Comparison of ENCODE assay signal across 8 cellular contexts in the genomic region with DNA sequence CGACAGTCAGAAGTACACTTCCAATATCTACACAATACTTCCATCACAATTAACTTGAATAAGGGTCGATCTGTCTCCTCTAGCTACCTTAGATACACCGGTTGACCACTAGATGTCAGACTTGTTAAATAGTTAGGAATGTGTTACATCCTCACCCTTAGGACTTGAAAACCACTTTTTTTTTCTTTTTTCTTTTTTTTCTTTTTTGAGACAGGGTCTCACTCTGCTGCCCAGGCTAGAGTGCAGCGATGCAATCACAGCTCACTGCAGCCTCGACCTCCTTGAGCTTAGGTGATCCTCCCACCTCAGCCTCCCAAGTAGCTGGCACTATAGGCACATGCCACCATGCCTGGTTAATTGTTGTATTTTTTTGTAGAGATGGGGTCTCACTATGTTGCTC.
DNase-seq lines count a peak whose midpoint lies in the region; ATAC-seq and FAIRE-seq lines count a peak whose summit lies in the region.

No MANE protein-coding gene starts in this region.

- H2AFZ ChIP-seq in ACC112 (ENCODE audit: low read length, unreplicated experiment), result peak overlapping the region; percentile 32

- H3K4me1 Mint-ChIP-seq in T-helper 17 cell, result peaks cover 3% of the 10 kb centered on the region

- peak; percentile 91 for ATAC-seq in GM18499 (IDR thresholded peaks at IDR 0.05; ENCODE audit: insufficient read depth, unreplicated experiment)
- peak; percentile 86 for ATAC-seq in HG02798 (IDR thresholded peaks at IDR 0.05; ENCODE audit: poor library complexity, unreplicated experiment)
- peak; percentile 47 for ATAC-seq in T-helper 17 cell

- no peak for FAIRE-seq in frontal cortex (lab: Jason Lieb, UNC)

- H3K27me3 ChIP-seq in ACC112 (ENCODE audit: insufficient read depth, low read length), result no peaks in the 10 kb centered on the region

- no peak overlapping the region for H3K27ac Mint-ChIP-seq in T-helper 17 cell

- no peak overlapping the region for H3K4me3 Mint-ChIP-seq in T-helper 17 cell

- H3K4me3 ChIP-seq in ACC112 (ENCODE audit: low read depth, low read length) (no peak overlapping the region), skeletal muscle cell (ENCODE audit: low read depth, low read length) (no peak overlapping the region)

- no peak overlapping the region for H3K27ac ChIP-seq in ACC112 (ENCODE audit: low read depth, low read length)

- H3K79me2 ChIP-seq in ACC112 (ENCODE audit: control insufficient read depth, insufficient read depth, low read length, unreplicated experiment), result no peaks in the 10 kb centered on the region

- peaks cover 2% of the 10 kb centered on the region for H3K36me3 Mint-ChIP-seq in T-helper 17 cell (ENCODE audit: low read depth)

- peak; percentile 15 for DNase-seq in NCI-H1105 (lab: John Stamatoyannopoulos, UW)
- no peak for DNase-seq in T-helper 17 cell
- DNase-seq in frontal cortex (ENCODE audit: low spot score in 2 of 2), result peak; percentile 29 to 46
- DNase-seq in skeletal muscle cell (ENCODE audit: low read depth), result peak; percentile 31
- no peak for DNase-seq in islet precursor cell

- H3K27me3 Mint-ChIP-seq in T-helper 17 cell, result peaks cover 7% of the 10 kb centered on the region

- no peaks in the 10 kb centered on the region for H3K36me3 ChIP-seq in ACC112 (ENCODE audit: insufficient read depth, low read length)

- H3K4me1 ChIP-seq in ACC112 (ENCODE audit: control insufficient read depth, insufficient read depth, low read length, unreplicated experiment), result peaks cover 4% of the 10 kb centered on the region

- H3K9me3 ChIP-seq in T-helper 17 cell (ENCODE audit: control insufficient read depth, low read length, poor library complexity, severe bottlenecking), result no peaks in the 10 kb centered on the region

Comparison
In these comparisons a context has a peak if more than half of its experiments do, and no peak if none do; other contexts are left out.
1. DNase-seq: peak in NCI-H1105 (single experiment), frontal cortex (2 of 2) and skeletal muscle cell (single experiment); none in T-helper 17 cell (0 of 3) and islet precursor cell (single experiment).
2. Peak in every context shown above with its lines, with median percentiles within 50 percentile points of each other: ATAC-seq.